In genomic region chr2:233470007-233470687, GRCh38 we compare ENCODE assay signal across 13 cellular contexts.
A peak's percentile ranks its signal among the peaks of the same experiment; 100 is the strongest.
DNase-seq lines count a peak whose midpoint lies in the region; ATAC-seq and TF ChIP-seq lines count a peak whose summit lies in the region.
"Had no signal": no experiment of that assay in that cellular context is flagged by ENCODE, and none has a peak within 500 bp of the region (broad histone marks: within the 10 kb centered on the region; RNA-seq: fewer than 3 reads in every experiment).

No MANE protein-coding gene starts in this region.

- peaks cover 2% of the 10 kb centered on the region for H3K4me1 Mint-ChIP-seq in mesothelial cell of epicardium
- H3K4me1 Mint-ChIP-seq: activated naive CD4-positive, alpha-beta T cell treated with anti-CD3 and anti-CD28 coated beads, Interleukin-2, amount 50 U/mL, for 24 hours had no signal

- peaks cover 4 to 77% (median 44%) of the 10 kb centered on the region in 4 donors for H3K36me3 ChIP-seq in esophagus muscularis mucosa
- H3K36me3 ChIP-seq in thoracic aorta, result peaks cover 22% of the 10 kb centered on the region

- peak overlapping the region; percentile 53 for H3K27ac Mint-ChIP-seq in mesothelial cell of epicardium
- H3K27ac Mint-ChIP-seq: activated naive CD4-positive, alpha-beta T cell treated with anti-CD3 and anti-CD28 coated beads, Interleukin-2, amount 50 U/mL, for 24 hours; T-helper 17 cell had no signal

- H3K9me3 ChIP-seq in esophagus muscularis mucosa (no peaks in the 10 kb centered on the region), thoracic aorta (no peaks in the 10 kb centered on the region)

- H3K27ac ChIP-seq in esophagus muscularis mucosa (replicated peaks in 1 of 4) (peak overlapping the region; percentile 39 to 71 (median 68)), thoracic aorta (peak overlapping the region; percentile 44 to 46)
- H3K27ac ChIP-seq: 22Rv1 had no signal

- peaks cover 47% of the 10 kb centered on the region for H3K36me3 Mint-ChIP-seq in mesothelial cell of epicardium

- no peak overlapping the region for H3K4me3 Mint-ChIP-seq in mesothelial cell of epicardium
- H3K4me3 Mint-ChIP-seq: activated naive CD4-positive, alpha-beta T cell treated with anti-CD3 and anti-CD28 coated beads, Interleukin-2, amount 50 U/mL, for 24 hours; T-helper 17 cell had no signal

- peaks cover 6% of the 10 kb centered on the region for H3K9me3 Mint-ChIP-seq in mesothelial cell of epicardium
- H3K9me3 Mint-ChIP-seq: activated naive CD4-positive, alpha-beta T cell treated with anti-CD3 and anti-CD28 coated beads, Interleukin-2, amount 50 U/mL, for 24 hours had no signal

- ATAC-seq in thoracic aorta (ENCODE audit: insufficient number of reproducible peaks, low FRiP score, low read depth), result no peak
- ATAC-seq: T-helper 17 cell had no signal

- intact Hi-C loops in esophagus muscularis mucosa (cut with DNase I), result no loop called here

- H3K4me1 ChIP-seq in esophagus muscularis mucosa, result peaks cover 14 to 29% (median 22%) of the 10 kb centered on the region in 4 donors
- H3K4me1 ChIP-seq in thoracic aorta (ENCODE audit: control insufficient read depth in 1 of 2, low read depth in 2 of 2), result peaks cover 2 to 28% of the 10 kb centered on the region in 2 donors

- TF ChIP-seq EP300 in esophagus muscularis mucosa (IDR thresholded peaks at IDR 0.05), result no peak

- H3K27me3 Mint-ChIP-seq in mesothelial cell of epicardium (ENCODE audit: low read depth), result no peaks in the 10 kb centered on the region
- H3K27me3 Mint-ChIP-seq: activated naive CD4-positive, alpha-beta T cell treated with anti-CD3 and anti-CD28 coated beads, Interleukin-2, amount 50 U/mL, for 24 hours; T-helper 17 cell had no signal

- H3K27me3 ChIP-seq in esophagus muscularis mucosa (no peaks in the 10 kb centered on the region), thoracic aorta (replicated peaks; ENCODE audit: insufficient read depth) (no peaks in the 10 kb centered on the region)

- H3K4me3 ChIP-seq in esophagus muscularis mucosa (peak overlapping the region; percentile 11 to 23 (median 18)), thoracic aorta (peak overlapping the region; percentile 13)

- TF ChIP-seq CTCF in esophagus muscularis mucosa (IDR thresholded peaks at IDR 0.05) (no peak), mesothelial cell of epicardium (IDR thresholded peaks at IDR 0.05; ENCODE audit: unreplicated experiment) (no peak), thoracic aorta (IDR thresholded peaks at IDR 0.05) (no peak)

- peak; percentile 41 to 79 for DNase-seq in NCI-H2081 (lab: John Stamatoyannopoulos, UW)
- DNase-seq in NCI-H2081 treated with DMSO at 0.1 percent for 48 hours (lab: John Stamatoyannopoulos, UW), result no peak
- DNase-seq in esophagus muscularis mucosa (ENCODE audit: extremely low spot score), result no peak
- no peak for DNase-seq in mesothelial cell of epicardium (ENCODE audit: low spot score in 2 of 2, unreplicated experiment in 2 of 2)
- DNase-seq in thoracic aorta (ENCODE audit: low spot score), result no peak
- no peak for DNase-seq in NCI-H748 (lab: John Stamatoyannopoulos, UW; ENCODE audit: unreplicated experiment)
- DNase-seq in COLO829 (ENCODE audit: low spot score), result no peak
- no peak for DNase-seq in EL
- DNase-seq: GF-D8, NCI-H1694, T-helper 17 cell had no signal

- no peak for TF ChIP-seq POLR2A in esophagus muscularis mucosa (IDR thresholded peaks at IDR 0.05; ENCODE audit: low read depth)

- 75% methylated on average over 15 of the region's 20 CpGs for WGBS in esophagus muscularis mucosa

Comparison
In these comparisons a context has a peak if more than half of its experiments do, and no peak if none do; other contexts are left out.
1. DNase-seq: peak in NCI-H2081 (2 of 2); none in NCI-H2081 treated with DMSO at 0.1 percent for 48 hours (single experiment), esophagus muscularis mucosa (single experiment), mesothelial cell of epicardium (0 of 2), thoracic aorta (single experiment), NCI-H748 (single experiment), COLO829 (single experiment) and EL (single experiment).